14 cellular contexts compared by ENCODE assay signal in the genomic region with DNA sequence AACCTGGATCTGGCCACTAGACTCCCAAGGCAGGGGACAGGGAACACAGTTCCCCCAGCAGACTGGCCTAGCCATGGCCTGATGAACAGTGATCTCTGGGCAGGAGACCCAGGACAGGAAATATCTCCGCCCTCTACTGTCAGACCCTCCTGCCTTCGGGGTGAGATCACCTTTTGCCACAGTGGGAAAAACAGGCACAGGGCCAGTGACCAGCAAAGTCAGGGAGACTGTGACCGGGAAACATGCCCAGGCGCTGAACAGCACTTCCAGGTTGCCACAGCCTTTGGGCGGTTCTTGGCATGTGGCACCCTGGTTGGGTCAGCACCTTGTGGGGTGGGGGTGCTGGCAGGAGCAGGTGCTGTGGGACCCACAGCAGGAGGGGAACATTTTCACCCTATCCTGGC. TPM values are rescaled to one million over a fixed set of nuclear protein-coding genes. Genes with fewer than 3 reads are reported as not detected.
DNase-seq lines count a peak whose midpoint lies in the region; ATAC-seq and TF ChIP-seq lines count a peak whose summit lies in the region.
"Had no signal": no experiment of that assay in that cellular context is flagged by ENCODE, and none has a peak within 500 bp of the region (broad histone marks: within the 10 kb centered on the region; RNA-seq: fewer than 3 reads in every experiment).

No MANE protein-coding gene starts in this region.

- no peak overlapping the region for H3K27ac ChIP-seq in CD8-positive, alpha-beta memory T cell (ENCODE audit: low read depth, low read length)
- no peak overlapping the region for H3K27ac ChIP-seq in IMR-90 (ENCODE audit: insufficient read depth, low read length)
- H3K27ac ChIP-seq: testis had no signal

- CTCF ChIA-PET in CD8-positive, alpha-beta memory T cell (lab: Charles Lee), result no interaction called here
- CTCF ChIA-PET in IMR-90 (lab: Yijun Ruan, JAX), result no interaction called here

- peaks cover 6% of the 10 kb centered on the region for H3K4me1 ChIP-seq in CD8-positive, alpha-beta memory T cell (ENCODE audit: insufficient read depth, low read length)
- no peaks in the 10 kb centered on the region; the same call in 1 of the 2 replicates for H3K4me1 ChIP-seq in IMR-90 (ENCODE audit: control insufficient read depth, insufficient read depth, low read length)

- H4K91ac ChIP-seq in IMR-90 (ENCODE audit: insufficient read depth, low read depth, low read length), result no peak overlapping the region

- H3K36me3 ChIP-seq in CD8-positive, alpha-beta memory T cell (ENCODE audit: insufficient read depth, low read length), result no peaks in the 10 kb centered on the region
- no peaks in the 10 kb centered on the region for H3K36me3 ChIP-seq in IMR-90 (ENCODE audit: control insufficient read depth, insufficient read depth, low read length)
- H3K36me3 ChIP-seq: lower lobe of right lung, right atrium auricular region had no signal

- peaks cover 30 to 38% of the 10 kb centered on the region in 2 donors for H3K27me3 Mint-ChIP-seq in CD8-positive, alpha-beta memory T cell
- peaks cover 35 to 39% (median 38%) of the 10 kb centered on the region in 3 donors for H3K27me3 Mint-ChIP-seq in naive B cell

- peak overlapping the region; percentile 51 for H2AK9ac ChIP-seq in IMR-90 (replicated peaks; ENCODE audit: low read depth, low read length, poor library complexity)

- in situ Hi-C loops in IMR-90 (cut with MboI; ENCODE audit: low sequenced_read_pairs), result no loop called here

- no peak overlapping the region for H2AK5ac ChIP-seq in IMR-90 (ENCODE audit: low read depth, low read length)

- no peak overlapping the region; a peak in 1 of 4 replicates for H4K8ac ChIP-seq in IMR-90 (ENCODE audit: low read depth in 2 of 2, low read length in 2 of 2)

- H3K27ac Mint-ChIP-seq in CD8-positive, alpha-beta memory T cell, result no peak overlapping the region
- H3K27ac Mint-ChIP-seq in naive B cell, result peak overlapping the region in 1 of 6 donors; percentile 71

- dilution Hi-C loops in IMR-90 (cut with HindIII; ENCODE audit: low sequenced_read_pairs, unreplicated experiment), result no loop called here

- H3K14ac ChIP-seq in IMR-90 (replicated peaks; ENCODE audit: low read depth, low read length), result no peak overlapping the region

- no peak overlapping the region for H3K4ac ChIP-seq in IMR-90 (ENCODE audit: low read depth, low read length)

- no peak overlapping the region for H3K9ac ChIP-seq in IMR-90 (ENCODE audit: low read depth, low read length)

- no peak for TF ChIP-seq RAD21 in IMR-90 (IDR thresholded peaks at IDR 0.05; ENCODE audit: low read length)

- no peak overlapping the region for H4K5ac ChIP-seq in IMR-90 (ENCODE audit: low read depth, low read length)

- H3K9me3 ChIP-seq in CD8-positive, alpha-beta memory T cell (ENCODE audit: low read length), result no peaks in the 10 kb centered on the region
- no peaks in the 10 kb centered on the region for H3K9me3 ChIP-seq in IMR-90 (ENCODE audit: control insufficient read depth, insufficient read depth, low read length)
- H3K9me3 ChIP-seq: lower lobe of right lung, right atrium auricular region, testis had no signal

- H3K27me3 ChIP-seq in CD8-positive, alpha-beta memory T cell (ENCODE audit: insufficient read depth, low read length, poor library complexity, severe bottlenecking), result peaks cover 5% of the 10 kb centered on the region
- no peaks in the 10 kb centered on the region for H3K27me3 ChIP-seq in IMR-90 (ENCODE audit: control insufficient read depth, insufficient read depth, low read length)
- H3K27me3 ChIP-seq: right atrium auricular region, testis had no signal

- H3K4me2 ChIP-seq in IMR-90 (ENCODE audit: low read depth, low read length), result no peak overlapping the region

- TF ChIP-seq CTCF in IMR-90 (conservative IDR thresholded peaks at IDR 0.05; ENCODE audit: low read depth, low read length), result no peak

- H2BK120ac ChIP-seq in IMR-90 (ENCODE audit: low read depth, low read length), result no peak overlapping the region

- H4K20me1 ChIP-seq in IMR-90 (ENCODE audit: insufficient read depth, low read length), result no peaks in the 10 kb centered on the region; the same call in 1 of the 2 replicates

- no peak overlapping the region for H2BK20ac ChIP-seq in IMR-90 (ENCODE audit: low read depth, low read length)

- intact Hi-C loops in IMR-90 (cut with micrococcal nuclease), result no loop called here

- no TSS peak for BruUV-seq in IMR-90 (replicated peaks; lab: Mats Ljungman, UMichigan)

- peak overlapping the region in 6 of 7 donors; percentile 8 to 69 (median 40) for H3K4me3 Mint-ChIP-seq in CD8-positive, alpha-beta memory T cell
- H3K4me3 Mint-ChIP-seq in naive B cell, result peak overlapping the region; percentile 47 to 72 (median 66)

- peak overlapping the region; percentile 58 for H2AFZ ChIP-seq in IMR-90 (replicated peaks; ENCODE audit: low read length, poor library complexity)

- no peak for ATAC-seq in IMR-90 (ENCODE audit: low read depth)
- no peak for ATAC-seq in naive B cell (ENCODE audit: low read depth in 2 of 2)
- no peak for ATAC-seq in HG02852 (IDR thresholded peaks at IDR 0.05; ENCODE audit: unreplicated experiment)
- no peak for ATAC-seq in GM18861 (IDR thresholded peaks at IDR 0.05; ENCODE audit: unreplicated experiment)
- ATAC-seq: GM12878, Right ventricle myocardium inferior had no signal

- peaks cover 9 to 13% (median 12%) of the 10 kb centered on the region in 3 donors for H3K4me1 Mint-ChIP-seq in CD8-positive, alpha-beta memory T cell
- peaks cover 7 to 13% (median 11%) of the 10 kb centered on the region in 3 donors for H3K4me1 Mint-ChIP-seq in naive B cell

- no peak overlapping the region for H3K56ac ChIP-seq in IMR-90 (ENCODE audit: extremely low read depth, insufficient read depth, low read length)

- H3K23ac ChIP-seq in IMR-90 (ENCODE audit: low read depth, low read length), result no peak overlapping the region

- no peak overlapping the region for H3K18ac ChIP-seq in IMR-90 (ENCODE audit: low read depth, low read length)

- no peak for DNase-seq in CD8-positive, alpha-beta memory T cell
- DNase-seq in IMR-90, result no peak
- DNase-seq in dermis blood vessel endothelial cell, result peak; percentile 23
- DNase-seq in naive B cell, result no peak
- no peak for DNase-seq in AML-193 (lab: John Stamatoyannopoulos, UW)
- no peak for DNase-seq in COR-L47 (lab: John Stamatoyannopoulos, UW)
- DNase-seq: lower lobe of right lung, NCI-H2171, testis had no signal

- H3K36me3 Mint-ChIP-seq in CD8-positive, alpha-beta memory T cell, result no peaks in the 10 kb centered on the region
- H3K36me3 Mint-ChIP-seq in naive B cell, result peaks cover 1 to 15% of the 10 kb centered on the region in 2 donors

- no peaks in the 10 kb centered on the region; the same call in 1 of the 2 replicates for H3K9me1 ChIP-seq in IMR-90 (ENCODE audit: insufficient read depth, low read length)

- H2BK5ac ChIP-seq in IMR-90 (ENCODE audit: low read depth, low read length, poor library complexity, severe bottlenecking), result no peak overlapping the region

- WGBS in IMR-90 (ENCODE audit: extremely low coverage in 2 of 2, insufficient read length in 1 of 2), 2 experiments, result 71% methylated on average over 2 of the region's 5 CpGs; no CpG with 5 or more reads in 1 of the 2 experiments

- POLR2A ChIA-PET in CD8-positive, alpha-beta memory T cell (lab: Charles Lee), result no interaction called here
- POLR2A ChIA-PET in IMR-90 (lab: Charles Lee; ENCODE audit: unreplicated experiment), result no interaction called here

- H3K9me3 Mint-ChIP-seq in CD8-positive, alpha-beta memory T cell, result peaks cover 0 to 7% (median 0%) of the 10 kb centered on the region in 5 donors
- H3K9me3 Mint-ChIP-seq in naive B cell, result peaks cover 0 to 4% (median 0%) of the 10 kb centered on the region in 7 donors

- H2BK15ac ChIP-seq in IMR-90 (ENCODE audit: low read depth, low read length), result no peak overlapping the region

- no peak overlapping the region for H3K4me3 ChIP-seq in CD8-positive, alpha-beta memory T cell (ENCODE audit: low read length)
- no peak overlapping the region for H3K4me3 ChIP-seq in IMR-90 (ENCODE audit: insufficient read depth, low read depth, low read length)
- H3K4me3 ChIP-seq: GM12878 had no signal

- TF ChIP-seq POLR2A in IMR-90 (IDR thresholded peaks at IDR 0.05; ENCODE audit: low read depth, low read length), result no peak

- peaks cover 0 to 7% of the 10 kb centered on the region in 2 experiments; a peak in 1 of 4 replicates for H3K79me1 ChIP-seq in IMR-90 (ENCODE audit: low read depth in 1 of 2, low read length in 2 of 2)

TF ChIP-seq in IMR-90, 13 proteins besides CTCF, POLR2A, EP300 and RAD21:
- no peak for TF ChIP-seq MAZ (IDR thresholded peaks at IDR 0.05; ENCODE audit: borderline replicate concordance, low read depth, low read length)
- TF ChIP-seq CEBPB (IDR thresholded peaks at IDR 0.05; ENCODE audit: low read depth, low read length), result no peak
TF ChIP-seq in IMR-90: peak in this region for 0.

RNA-seq across cellular contexts. Expression of a gene that starts 8.9 kb away (rescaled TPM):
- 1 to 10 TPM; 9.4 to 10.0 TPM for total RNA-seq in CD8-positive, alpha-beta memory T cell
- polyA plus RNA-seq in CD8-positive, alpha-beta memory T cell, result 15.7 TPM
- total RNA-seq in IMR-90 (2012; rRNA removed) (10.8 and 14.2 TPM in 2 replicates), dermis blood vessel endothelial cell (11.9 and 19.4 TPM in 2 replicates)
- polyA plus RNA-seq in IMR-90 (2012; rRNA removed) (3.4 and 3.8 TPM in 2 replicates), naive B cell (ENCODE audit: low read depth in 6 of 6) (10 to 100 TPM; 40.1 to 82.0 (median 63.6) TPM)
- 1.3 and 1.4 TPM in 2 replicates for polyA plus RNA-seq in IMR-90 (2012; cell fraction: cytosol; rRNA removed)
- 2.1 and 2.2 TPM in 2 replicates for polyA plus RNA-seq in IMR-90 (2012; cell fraction: nucleus; rRNA removed; ENCODE audit: low replicate concordance)

RNA-seq across cellular contexts. Expression of a gene that starts 34.5 kb away (rescaled TPM):
- total RNA-seq in CD8-positive, alpha-beta memory T cell, result 1 to 10 TPM; 3.1 to 3.2 TPM
- 1.3 TPM for polyA plus RNA-seq in CD8-positive, alpha-beta memory T cell
- 4.5 and 5.6 TPM in 2 replicates for total RNA-seq in IMR-90 (2012; rRNA removed)
- 1.2 and 1.8 TPM in 2 replicates for polyA plus RNA-seq in IMR-90 (2012; rRNA removed)
- polyA plus RNA-seq in IMR-90 (2012; cell fraction: cytosol; rRNA removed), result 0.19 and 0.33 TPM in 2 replicates
- polyA plus RNA-seq in IMR-90 (2012; cell fraction: nucleus; rRNA removed; ENCODE audit: low replicate concordance), result 0.10 and 1.0 TPM in 2 replicates
- total RNA-seq in dermis blood vessel endothelial cell, result 7.0 and 10.4 TPM in 2 replicates
- polyA plus RNA-seq in naive B cell (ENCODE audit: low read depth in 6 of 6), result 1 to 10 TPM; 1.8 to 5.0 (median 3.7) TPM

RNA-seq across cellular contexts. Expression of a gene that starts 58.7 kb away (rescaled TPM):
- total RNA-seq in CD8-positive, alpha-beta memory T cell, result 10 to 100 TPM; 21.0 to 23.5 TPM
- polyA plus RNA-seq in CD8-positive, alpha-beta memory T cell, result 5.6 TPM
- total RNA-seq in IMR-90 (2012; rRNA removed) (77.8 and 89.3 TPM in 2 replicates), dermis blood vessel endothelial cell (60.8 and 93.4 TPM in 2 replicates)
- polyA plus RNA-seq in IMR-90 (2012; rRNA removed) (3.0 and 3.2 TPM in 2 replicates), naive B cell (ENCODE audit: low read depth in 6 of 6) (10 to 100 TPM in 5 of 6 donors, 1 to 10 TPM in 1; 7.9 to 17.5 (median 10.6) TPM)
- 0.91 and 1.6 TPM in 2 replicates for polyA plus RNA-seq in IMR-90 (2012; cell fraction: cytosol; rRNA removed)
- 2.0 and 10.6 TPM in 2 replicates for polyA plus RNA-seq in IMR-90 (2012; cell fraction: nucleus; rRNA removed; ENCODE audit: low replicate concordance)
